ENCODE assay signal across 25 cellular contexts in the genomic region with DNA sequence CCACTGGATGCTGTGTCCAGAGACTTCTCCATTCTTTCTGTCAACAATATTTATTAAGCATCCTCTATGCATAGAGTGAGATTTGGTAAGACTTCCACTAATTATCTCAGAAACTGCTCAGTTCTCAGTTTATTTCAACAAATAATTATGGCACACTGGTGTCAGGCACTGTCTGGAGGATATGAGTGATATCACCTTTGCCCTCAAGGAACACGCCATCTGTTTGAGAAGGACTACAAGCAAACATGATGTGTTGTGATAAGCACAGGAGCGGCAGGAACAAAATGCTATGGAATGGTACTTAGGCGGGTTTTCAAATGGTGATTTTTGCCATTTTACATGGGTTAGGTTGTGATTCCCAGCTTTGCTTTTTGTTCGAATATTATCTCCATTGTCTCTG.
A peak's percentile ranks its signal among the peaks of the same experiment; 100 is the strongest.
DNase-seq lines count a peak whose midpoint lies in the region; ATAC-seq, FAIRE-seq and TF ChIP-seq lines count a peak whose summit lies in the region.
"Had no signal": no experiment of that assay in that cellular context is flagged by ENCODE, and none has a peak within 500 bp of the region (broad histone marks: within the 10 kb centered on the region; RNA-seq: fewer than 3 reads in every experiment).

No MANE protein-coding gene starts in this region.

- H3K36me3 Mint-ChIP-seq in MCF 10A (ENCODE audit: insufficient read depth, unreplicated experiment): no peaks in the 10 kb centered on the region

- DNase-seq in MCF 10A (ENCODE audit: unreplicated experiment) (no peak), breast epithelium (ENCODE audit: low spot score in 2 of 2) (no peak), brain microvascular endothelial cell (no peak), keratinocyte (ENCODE audit: low read depth, low spot score) (no peak), urothelium cell line (ENCODE audit: low spot score) (no peak), NCI-H748 (lab: John Stamatoyannopoulos, UW; ENCODE audit: unreplicated experiment) (no peak), NCI-H1694 (lab: John Stamatoyannopoulos, UW) (no peak)
- DNase-seq: activated CD8-positive, alpha-beta T cell treated with anti-CD3 and anti-CD28 coated beads for 36 hours; activated gamma-delta T cell treated with Interleukin-2 at 50 U/mL for 16 hours; activated naive CD8-positive, alpha-beta T cell treated with anti-CD3 and anti-CD28 coated beads, Interleukin-2, amount 50 U/mL, for 24 hours; activated T-cell treated with anti-CD3 and anti-CD28 coated beads for 4 hours; COR-L47; DMS79 treated with DMSO at 0.1 percent for 48 hours; effector memory CD8-positive, alpha-beta T cell; H9; NCI-H1105 treated with DMSO at 0.1 percent for 48 hours; NCI-H2029 treated with DMSO at 0.1 percent for 48 hours; NCI-H748 treated with DMSO at 0.1 percent for 48 hours; substantia nigra; upper lobe of right lung had no signal

- H3K36me3 ChIP-seq in breast epithelium (no peaks in the 10 kb centered on the region), brain microvascular endothelial cell (replicated peaks) (no peaks in the 10 kb centered on the region), keratinocyte (ENCODE audit: control insufficient read depth in 2 of 2, extremely low read depth in 1 of 2, insufficient read depth in 2 of 2, low read length in 2 of 2) (no peaks in the 10 kb centered on the region)
- H3K36me3 ChIP-seq: BLaER1 treated with 17β-estradiol and CSF1 and Interleukin-3, amounts not matched to agents 10 nM and 100 nM; upper lobe of right lung had no signal

- no peaks in the 10 kb centered on the region for H3K9me3 Mint-ChIP-seq in MCF 10A (ENCODE audit: unreplicated experiment)
- H3K9me3 Mint-ChIP-seq: activated CD8-positive, alpha-beta T cell treated with anti-CD3 and anti-CD28 coated beads for 36 hours; activated naive CD8-positive, alpha-beta T cell treated with anti-CD3 and anti-CD28 coated beads, Interleukin-2, amount 50 U/mL, for 24 hours; effector memory CD8-positive, alpha-beta T cell; H9 had no signal

- POLR2A ChIA-PET in MCF 10A (lab: Yijun Ruan, JAX): interaction anchor here (0.8 to 1.6 kb wide), 5 partner anchors 13 to 106 kb away, joined by 3 to 6 read pairs (median 3); no protein-coding TSS in a partner anchor

- dilution Hi-C loops in keratinocyte (cut with MboI; ENCODE audit: extremely low pct_ligation_motif_present, low sequenced_read_pairs): no loop called here

- no peak for TF ChIP-seq CTCF in MCF 10A (IDR thresholded peaks at IDR 0.05; ENCODE audit: unreplicated experiment)
- TF ChIP-seq CTCF in breast epithelium (IDR thresholded peaks at IDR 0.05): no peak
- no peak for TF ChIP-seq CTCF in brain microvascular endothelial cell (IDR thresholded peaks at IDR 0.05; ENCODE audit: low read depth, low read length, missing control alignments)
- TF ChIP-seq CTCF in keratinocyte (optimal IDR thresholded peaks at IDR 0.05 in 1 of 3, IDR thresholded peaks at IDR 0.05 in 1 of 3, conservative IDR thresholded peaks at IDR 0.05 in 1 of 3; ENCODE audit: extremely low read depth in 1 of 3, insufficient read depth in 2 of 3, low read length in 3 of 3): no peak

- H3K9me3 ChIP-seq in breast epithelium: no peaks in the 10 kb centered on the region
- H3K9me3 ChIP-seq in keratinocyte (ENCODE audit: control insufficient read depth, low read depth, low read length): no peaks in the 10 kb centered on the region
- H3K9me3 ChIP-seq: BLaER1 treated with 17β-estradiol and CSF1 and Interleukin-3, amounts not matched to agents 10 nM and 100 nM; upper lobe of right lung had no signal

- H3K79me2 ChIP-seq in keratinocyte (ENCODE audit: control insufficient read depth, insufficient read depth, low read length): no peaks in the 10 kb centered on the region

- intact Hi-C loops in MCF 10A (cut with micrococcal nuclease) (loop anchor here (2.0 to 10.0 kb wide), 3 partner anchors 22 to 230 kb away; a partner anchor contains a TSS), breast epithelium (cut with DNase I; ENCODE audit: low total_unique reads) (no loop called here)

- no peak for ATAC-seq in HG02798 (IDR thresholded peaks at IDR 0.05; ENCODE audit: poor library complexity, unreplicated experiment)
- ATAC-seq: effector memory CD8-positive, alpha-beta T cell; GM12878; Right ventricle myocardium inferior had no signal

- no peak for FAIRE-seq in keratinocyte (lab: Jason Lieb, UNC)
- peak; percentile 95 for FAIRE-seq in urothelium cell line (lab: Jason Lieb, UNC)
- FAIRE-seq: A204.1, GM12878 had no signal

- H3K4me1 Mint-ChIP-seq in MCF 10A (ENCODE audit: insufficient read depth, unreplicated experiment): peaks cover 30% of the 10 kb centered on the region

- H2AFZ ChIP-seq in keratinocyte (ENCODE audit: control insufficient read depth, low read length): no peak overlapping the region

- H4K20me1 ChIP-seq in keratinocyte (ENCODE audit: control insufficient read depth, extremely low read depth, insufficient read depth, low read length): no peaks in the 10 kb centered on the region
- H4K20me1 ChIP-seq: BLaER1 treated with 17β-estradiol and CSF1 and Interleukin-3, amounts not matched to agents 10 nM and 100 nM had no signal

- no peak overlapping the region for H3K4me3 Mint-ChIP-seq in MCF 10A (ENCODE audit: unreplicated experiment)
- H3K4me3 Mint-ChIP-seq: activated CD8-positive, alpha-beta T cell treated with anti-CD3 and anti-CD28 coated beads for 36 hours; activated naive CD8-positive, alpha-beta T cell treated with anti-CD3 and anti-CD28 coated beads, Interleukin-2, amount 50 U/mL, for 24 hours; effector memory CD8-positive, alpha-beta T cell; H9 had no signal

- TSS peak; percentile 62 for BruUV-seq in MCF 10A (replicated peaks; lab: Mats Ljungman, UMichigan)

- H3K9me1 ChIP-seq in keratinocyte (ENCODE audit: control insufficient read depth, extremely low read depth, insufficient read depth, low read length): no peaks in the 10 kb centered on the region

- H3K27me3 Mint-ChIP-seq in MCF 10A (ENCODE audit: insufficient read depth, unreplicated experiment): no peaks in the 10 kb centered on the region
- H3K27me3 Mint-ChIP-seq: activated naive CD8-positive, alpha-beta T cell treated with anti-CD3 and anti-CD28 coated beads, Interleukin-2, amount 50 U/mL, for 24 hours had no signal

- H3K27ac ChIP-seq in breast epithelium: no peak overlapping the region
- peak overlapping the region; percentile 82 for H3K27ac ChIP-seq in brain microvascular endothelial cell
- H3K27ac ChIP-seq in keratinocyte (ENCODE audit: control insufficient read depth, insufficient read depth, low read length): peak overlapping the region; percentile 82
- H3K27ac ChIP-seq: BLaER1 treated with 17β-estradiol and CSF1 and Interleukin-3, amounts not matched to agents 10 nM and 100 nM; upper lobe of right lung had no signal

- no peaks in the 10 kb centered on the region for H3K4me1 ChIP-seq in breast epithelium
- peaks cover 31% of the 10 kb centered on the region for H3K4me1 ChIP-seq in keratinocyte (ENCODE audit: control insufficient read depth, extremely low read depth, insufficient read depth, low read length)
- H3K4me1 ChIP-seq: BLaER1 treated with 17β-estradiol and CSF1 and Interleukin-3, amounts not matched to agents 10 nM and 100 nM; upper lobe of right lung had no signal

- H3K27ac Mint-ChIP-seq in MCF 10A (ENCODE audit: low read depth, unreplicated experiment): peak overlapping the region; percentile 76
- H3K27ac Mint-ChIP-seq: activated CD8-positive, alpha-beta T cell treated with anti-CD3 and anti-CD28 coated beads for 36 hours; activated naive CD8-positive, alpha-beta T cell treated with anti-CD3 and anti-CD28 coated beads, Interleukin-2, amount 50 U/mL, for 24 hours; effector memory CD8-positive, alpha-beta T cell had no signal

- no peak for TF ChIP-seq POLR2A in breast epithelium (IDR thresholded peaks at IDR 0.05)

- H3K27me3 ChIP-seq in breast epithelium: no peaks in the 10 kb centered on the region
- no peaks in the 10 kb centered on the region for H3K27me3 ChIP-seq in brain microvascular endothelial cell (replicated peaks)
- H3K27me3 ChIP-seq in keratinocyte (ENCODE audit: control insufficient read depth, extremely low read depth, insufficient read depth, low read length): no peaks in the 10 kb centered on the region
- H3K27me3 ChIP-seq: BLaER1 treated with 17β-estradiol and CSF1 and Interleukin-3, amounts not matched to agents 10 nM and 100 nM; upper lobe of right lung had no signal

- peak overlapping the region; percentile 42 for H3K4me2 ChIP-seq in keratinocyte (ENCODE audit: control insufficient read depth, extremely low read depth, insufficient read depth, low read depth, low read length)
- H3K4me2 ChIP-seq: BLaER1 treated with 17β-estradiol and CSF1 and Interleukin-3, amounts not matched to agents 10 nM and 100 nM had no signal

- CTCF ChIA-PET in MCF 10A (lab: Yijun Ruan, JAX): no interaction called here

- H3K9ac ChIP-seq in keratinocyte (ENCODE audit: control insufficient read depth, extremely low read depth, insufficient read depth, low read length): no peak overlapping the region
- H3K9ac ChIP-seq: BLaER1 treated with 17β-estradiol and CSF1 and Interleukin-3, amounts not matched to agents 10 nM and 100 nM had no signal

- H3K4me3 ChIP-seq in breast epithelium (no peak overlapping the region), brain microvascular endothelial cell (ENCODE audit: low read depth, low read length) (no peak overlapping the region), keratinocyte (ENCODE audit: control insufficient read depth in 2 of 3, extremely low read depth in 1 of 3, insufficient read depth in 2 of 3, low read depth in 1 of 3, low read length in 3 of 3) (peak overlapping the region in 1 of 3 experiments; percentile 20)
- H3K4me3 ChIP-seq: BLaER1 treated with 17β-estradiol and CSF1 and Interleukin-3, amounts not matched to agents 10 nM and 100 nM; GM12878; upper lobe of right lung had no signal

- in situ Hi-C loops in brain microvascular endothelial cell (cut with HindIII; ENCODE audit: low pct_ligation_motif_present, low sequenced_read_pairs): no loop called here

Comparison
In these comparisons a context has a peak if more than half of its experiments do, and no peak if none do; other contexts are left out.
1. H3K27ac ChIP-seq: peak in brain microvascular endothelial cell (single experiment) and keratinocyte (single experiment); none in breast epithelium (0 of 2).